1 cellular context compared by ENCODE assay signal in the genomic region with DNA sequence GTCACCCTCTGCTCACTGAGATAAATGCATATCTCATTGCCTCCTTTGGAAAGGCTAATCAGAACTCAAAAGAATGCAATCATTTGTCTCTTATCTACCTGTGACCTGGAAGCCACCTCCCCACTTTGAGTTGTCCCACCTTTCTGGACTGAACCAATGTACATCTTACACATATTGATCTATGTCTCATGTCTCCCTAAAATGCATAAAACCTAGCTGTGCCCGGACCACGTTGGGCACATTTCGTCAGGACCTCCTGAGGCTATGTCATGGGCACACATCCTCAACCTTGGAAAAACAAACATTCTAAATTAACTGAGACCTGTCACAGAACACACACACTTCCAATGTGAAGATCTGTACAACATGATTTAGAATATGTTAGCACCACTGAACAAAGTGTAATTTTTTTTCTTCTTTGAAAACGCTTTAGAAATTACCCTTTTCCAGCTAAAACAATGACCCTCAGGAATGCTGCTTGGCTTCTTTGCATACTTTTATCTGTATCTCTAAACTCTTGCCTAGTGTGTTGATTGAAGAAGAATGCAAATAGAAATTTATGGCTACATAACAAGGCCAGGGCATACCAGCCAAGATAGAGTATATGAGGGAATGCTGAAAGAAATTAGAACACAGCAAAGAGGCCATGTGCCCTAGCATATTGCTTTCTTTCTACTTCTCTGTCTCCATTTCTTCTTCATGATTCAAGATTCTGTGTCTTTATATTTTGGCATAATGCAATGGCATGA.
A peak's percentile ranks its signal among the peaks of the same experiment; 100 is the strongest.
TF ChIP-seq lines count a peak whose summit lies in the region.

No MANE protein-coding gene starts in this region.

TF ChIP-seq in HepG2, 621 proteins besides CTCF, POLR2A, EP300 and RAD21 (continued from another document):
- TF ChIP-seq, protein P1, sequence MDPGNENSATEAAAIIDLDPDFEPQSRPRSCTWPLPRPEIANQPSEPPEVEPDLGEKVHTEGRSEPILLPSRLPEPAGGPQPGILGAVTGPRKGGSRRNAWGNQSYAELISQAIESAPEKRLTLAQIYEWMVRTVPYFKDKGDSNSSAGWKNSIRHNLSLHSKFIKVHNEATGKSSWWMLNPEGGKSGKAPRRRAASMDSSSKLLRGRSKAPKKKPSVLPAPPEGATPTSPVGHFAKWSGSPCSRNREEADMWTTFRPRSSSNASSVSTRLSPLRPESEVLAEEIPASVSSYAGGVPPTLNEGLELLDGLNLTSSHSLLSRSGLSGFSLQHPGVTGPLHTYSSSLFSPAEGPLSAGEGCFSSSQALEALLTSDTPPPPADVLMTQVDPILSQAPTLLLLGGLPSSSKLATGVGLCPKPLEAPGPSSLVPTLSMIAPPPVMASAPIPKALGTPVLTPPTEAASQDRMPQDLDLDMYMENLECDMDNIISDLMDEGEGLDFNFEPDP (CRISPR knock-in tag; conservative IDR thresholded peaks at IDR 0.05) = 0 out of 2 replicates have a peak, but pooled peaks have one; percentile 62
- TF ChIP-seq ZNF660 (CRISPR knock-in tag; IDR thresholded peaks at IDR 0.05; ENCODE audit: borderline replicate concordance, low read depth) = no peak
- TF ChIP-seq SOX6 (IDR thresholded peaks at IDR 0.05) = no peak
- peak; percentile 50; the same call in 1 of the 2 replicates for TF ChIP-seq SOX6 (CRISPR knock-in tag; IDR thresholded peaks at IDR 0.05)
- TF ChIP-seq ZFP82 (CRISPR knock-in tag; IDR thresholded peaks at IDR 0.05; ENCODE audit: borderline replicate concordance) = no peak
- TF ChIP-seq, protein P2, sequence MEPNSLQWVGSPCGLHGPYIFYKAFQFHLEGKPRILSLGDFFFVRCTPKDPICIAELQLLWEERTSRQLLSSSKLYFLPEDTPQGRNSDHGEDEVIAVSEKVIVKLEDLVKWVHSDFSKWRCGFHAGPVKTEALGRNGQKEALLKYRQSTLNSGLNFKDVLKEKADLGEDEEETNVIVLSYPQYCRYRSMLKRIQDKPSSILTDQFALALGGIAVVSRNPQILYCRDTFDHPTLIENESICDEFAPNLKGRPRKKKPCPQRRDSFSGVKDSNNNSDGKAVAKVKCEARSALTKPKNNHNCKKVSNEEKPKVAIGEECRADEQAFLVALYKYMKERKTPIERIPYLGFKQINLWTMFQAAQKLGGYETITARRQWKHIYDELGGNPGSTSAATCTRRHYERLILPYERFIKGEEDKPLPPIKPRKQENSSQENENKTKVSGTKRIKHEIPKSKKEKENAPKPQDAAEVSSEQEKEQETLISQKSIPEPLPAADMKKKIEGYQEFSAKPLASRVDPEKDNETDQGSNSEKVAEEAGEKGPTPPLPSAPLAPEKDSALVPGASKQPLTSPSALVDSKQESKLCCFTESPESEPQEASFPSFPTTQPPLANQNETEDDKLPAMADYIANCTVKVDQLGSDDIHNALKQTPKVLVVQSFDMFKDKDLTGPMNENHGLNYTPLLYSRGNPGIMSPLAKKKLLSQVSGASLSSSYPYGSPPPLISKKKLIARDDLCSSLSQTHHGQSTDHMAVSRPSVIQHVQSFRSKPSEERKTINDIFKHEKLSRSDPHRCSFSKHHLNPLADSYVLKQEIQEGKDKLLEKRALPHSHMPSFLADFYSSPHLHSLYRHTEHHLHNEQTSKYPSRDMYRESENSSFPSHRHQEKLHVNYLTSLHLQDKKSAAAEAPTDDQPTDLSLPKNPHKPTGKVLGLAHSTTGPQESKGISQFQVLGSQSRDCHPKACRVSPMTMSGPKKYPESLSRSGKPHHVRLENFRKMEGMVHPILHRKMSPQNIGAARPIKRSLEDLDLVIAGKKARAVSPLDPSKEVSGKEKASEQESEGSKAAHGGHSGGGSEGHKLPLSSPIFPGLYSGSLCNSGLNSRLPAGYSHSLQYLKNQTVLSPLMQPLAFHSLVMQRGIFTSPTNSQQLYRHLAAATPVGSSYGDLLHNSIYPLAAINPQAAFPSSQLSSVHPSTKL (CRISPR knock-in tag; IDR thresholded peaks at IDR 0.05) = 0 out of 2 replicates have a peak, but pooled peaks have one; percentile 36
- TF ChIP-seq RARA (CRISPR knock-in tag; IDR thresholded peaks at IDR 0.05) = peak; percentile 39; the same call in 1 of the 2 replicates
- TF ChIP-seq, protein P3, sequence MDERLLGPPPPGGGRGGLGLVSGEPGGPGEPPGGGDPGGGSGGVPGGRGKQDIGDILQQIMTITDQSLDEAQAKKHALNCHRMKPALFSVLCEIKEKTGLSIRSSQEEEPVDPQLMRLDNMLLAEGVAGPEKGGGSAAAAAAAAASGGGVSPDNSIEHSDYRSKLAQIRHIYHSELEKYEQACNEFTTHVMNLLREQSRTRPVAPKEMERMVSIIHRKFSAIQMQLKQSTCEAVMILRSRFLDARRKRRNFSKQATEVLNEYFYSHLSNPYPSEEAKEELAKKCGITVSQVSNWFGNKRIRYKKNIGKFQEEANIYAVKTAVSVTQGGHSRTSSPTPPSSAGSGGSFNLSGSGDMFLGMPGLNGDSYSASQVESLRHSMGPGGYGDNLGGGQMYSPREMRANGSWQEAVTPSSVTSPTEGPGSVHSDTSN (CRISPR knock-in tag; IDR thresholded peaks at IDR 0.05) = no peak
- TF ChIP-seq ZNF292 (CRISPR knock-in tag; IDR thresholded peaks at IDR 0.05; ENCODE audit: borderline replicate concordance, low read depth) = no peak
- no peak for TF ChIP-seq LCORL (IDR thresholded peaks at IDR 0.05)
- TF ChIP-seq LCORL (CRISPR knock-in tag; IDR thresholded peaks at IDR 0.05) = no peak
- no peak for TF ChIP-seq MAZ (IDR thresholded peaks at IDR 0.05; ENCODE audit: borderline replicate concordance, low read depth, low read length)
- peak; percentile 65 for TF ChIP-seq MAZ (CRISPR knock-in tag; IDR thresholded peaks at IDR 0.05; ENCODE audit: low read depth)
